9 cellular contexts compared by ENCODE assay signal in the genomic region with DNA sequence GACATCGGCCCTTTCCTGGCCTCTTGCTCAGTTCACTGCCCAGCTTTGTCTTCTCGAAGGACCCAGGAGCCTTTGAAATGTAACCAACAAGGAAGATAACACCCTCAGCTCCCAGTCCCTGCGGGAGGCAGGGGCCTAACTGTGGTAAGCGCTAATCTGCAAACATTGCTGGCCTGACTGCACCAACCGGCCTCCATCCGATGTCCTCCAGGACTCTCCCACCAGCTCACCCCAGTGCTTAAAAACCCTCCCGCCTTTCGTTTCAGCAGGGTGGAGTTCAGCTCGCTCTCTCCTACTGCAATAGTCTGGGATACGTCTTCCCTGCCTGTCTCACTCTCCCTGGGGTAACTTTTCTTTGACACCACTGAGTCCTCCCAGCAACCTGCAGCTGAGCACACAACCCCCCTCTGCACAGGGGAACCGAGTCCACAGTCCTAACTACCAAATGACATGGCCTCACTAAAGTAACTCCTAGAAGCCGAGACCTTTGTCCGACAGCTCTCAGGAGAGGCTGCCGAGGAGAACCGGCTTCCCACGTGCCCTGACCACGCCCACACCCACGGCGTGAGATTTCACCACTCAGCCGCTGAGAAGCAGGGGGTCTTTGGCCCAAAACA.
DNase-seq lines count a peak whose midpoint lies in the region; ATAC-seq and TF ChIP-seq lines count a peak whose summit lies in the region.
"Had no signal": no experiment of that assay in that cellular context is flagged by ENCODE, and none has a peak within 500 bp of the region (broad histone marks: within the 10 kb centered on the region; RNA-seq: fewer than 3 reads in every experiment).

No MANE protein-coding gene starts in this region.

- H3K4me3 ChIP-seq in lung (no peak overlapping the region), tibial artery (no peak overlapping the region)

- H3K36me3 Mint-ChIP-seq in activated CD4-positive, alpha-beta T cell treated with anti-CD3 and anti-CD28 coated beads for 36 hours (ENCODE audit: low read depth): peaks cover 21% of the 10 kb centered on the region

- CTCF ChIA-PET in activated CD4-positive, alpha-beta T cell treated with anti-CD3 and anti-CD28 coated beads for 36 hours (lab: Charles Lee): interaction anchor here (0.6 to 6.2 kb wide), 9 partner anchors 13 to 594 kb away, joined by 3 to 42 read pairs (median 6); no protein-coding TSS in a partner anchor

- POLR2A ChIA-PET in activated CD4-positive, alpha-beta T cell treated with anti-CD3 and anti-CD28 coated beads for 36 hours (lab: Charles Lee): interaction anchor here (0.7 kb wide), 1 partner anchor 14 kb away, joined by 3 read pairs; no protein-coding TSS in a partner anchor

- no peaks in the 10 kb centered on the region for H3K27me3 Mint-ChIP-seq in activated CD4-positive, alpha-beta T cell treated with anti-CD3 and anti-CD28 coated beads for 36 hours

- H3K4me3 Mint-ChIP-seq in activated CD4-positive, alpha-beta T cell treated with anti-CD3 and anti-CD28 coated beads for 36 hours: peak overlapping the region; percentile 69

- peak overlapping the region; percentile 100 for H3K27ac Mint-ChIP-seq in activated CD4-positive, alpha-beta T cell treated with anti-CD3 and anti-CD28 coated beads for 36 hours

- H3K27ac ChIP-seq in lung (ENCODE audit: low read depth in 1 of 2, low read length in 1 of 2) (peak overlapping the region; percentile 1 to 90), tibial artery (peak overlapping the region; percentile 48 to 64)

- DNase-seq in activated CD4-positive, alpha-beta T cell treated with anti-CD3 and anti-CD28 coated beads for 36 hours: no peak
- no peak for DNase-seq in activated CD4-positive, alpha-beta T cell treated with anti-CD3 and anti-CD28 coated beads for 1 hour
- peak; percentile 61 for DNase-seq in amniotic epithelial cell (ENCODE audit: low read depth)
- no peak for DNase-seq in lung (ENCODE audit: low spot score)
- peak in 1 of 2 donors; percentile 74 for DNase-seq in tibial artery
- DNase-seq in activated CD4-positive, CD25-positive, alpha-beta regulatory T cell (lab: John Stamatoyannopoulos, UW): no peak
- DNase-seq: stimulated activated naive CD4-positive, alpha-beta T cell treated with Interleukin-2 at 50 U/mL for 16 hours had no signal

- intact Hi-C loops in activated CD4-positive, alpha-beta T cell treated with anti-CD3 and anti-CD28 coated beads for 36 hours (cut with DNase I, micrococcal nuclease): loop anchor here in 1 of 2 experiments (5.0 kb wide), 2 partner anchors 179 to 254 kb away; no protein-coding TSS in a partner anchor
- intact Hi-C loops in tibial artery (cut with DNase I; ENCODE audit: low total_unique reads): no loop called here

- H3K4me1 Mint-ChIP-seq in activated CD4-positive, alpha-beta T cell treated with anti-CD3 and anti-CD28 coated beads for 36 hours: peaks cover 75% of the 10 kb centered on the region

- ATAC-seq in activated CD4-positive, alpha-beta T cell treated with anti-CD3 and anti-CD28 coated beads for 36 hours: no peak
- ATAC-seq in lung (ENCODE audit: insufficient read depth, low FRiP score): peak; percentile 12
- ATAC-seq in HG02938 (IDR thresholded peaks at IDR 0.05; ENCODE audit: unreplicated experiment): no peak
- no peak for ATAC-seq in GM21528 (IDR thresholded peaks at IDR 0.05; ENCODE audit: low FRiP score, unreplicated experiment)

- peaks cover 0 to 23% of the 10 kb centered on the region in 2 donors for H3K4me1 ChIP-seq in lung (ENCODE audit: control insufficient read depth in 2 of 2, insufficient read depth in 2 of 2, low read length in 2 of 2)
- H3K4me1 ChIP-seq in tibial artery: peaks cover 0 to 44% (median 11%) of the 10 kb centered on the region in 4 donors

- TF ChIP-seq CTCF in lung (IDR thresholded peaks at IDR 0.05; ENCODE audit: control extremely low read depth, extremely low read depth) (no peak), tibial artery (IDR thresholded peaks at IDR 0.05) (no peak)

- no peaks in the 10 kb centered on the region for H3K27me3 ChIP-seq in lung (ENCODE audit: control insufficient read depth, insufficient read depth)
- no peaks in the 10 kb centered on the region for H3K27me3 ChIP-seq in tibial artery

- H3K9me3 Mint-ChIP-seq in activated CD4-positive, alpha-beta T cell treated with anti-CD3 and anti-CD28 coated beads for 36 hours (ENCODE audit: low read depth): no peaks in the 10 kb centered on the region

- 30 to 34% methylated on average over 20 of the region's 20 CpGs for WGBS in lung, 2 donors

- H3K9me3 ChIP-seq in lung (ENCODE audit: control insufficient read depth in 2 of 2, insufficient read depth in 1 of 2, low read length in 1 of 2): no peaks in the 10 kb centered on the region
- no peaks in the 10 kb centered on the region for H3K9me3 ChIP-seq in tibial artery

- H3K36me3 ChIP-seq in lung (ENCODE audit: control insufficient read depth in 2 of 2, insufficient read depth in 2 of 2, low read length in 2 of 2) (no peaks in the 10 kb centered on the region), tibial artery (peaks cover 0 to 7% (median 0%) of the 10 kb centered on the region in 3 donors)
